In the genomic region with DNA sequence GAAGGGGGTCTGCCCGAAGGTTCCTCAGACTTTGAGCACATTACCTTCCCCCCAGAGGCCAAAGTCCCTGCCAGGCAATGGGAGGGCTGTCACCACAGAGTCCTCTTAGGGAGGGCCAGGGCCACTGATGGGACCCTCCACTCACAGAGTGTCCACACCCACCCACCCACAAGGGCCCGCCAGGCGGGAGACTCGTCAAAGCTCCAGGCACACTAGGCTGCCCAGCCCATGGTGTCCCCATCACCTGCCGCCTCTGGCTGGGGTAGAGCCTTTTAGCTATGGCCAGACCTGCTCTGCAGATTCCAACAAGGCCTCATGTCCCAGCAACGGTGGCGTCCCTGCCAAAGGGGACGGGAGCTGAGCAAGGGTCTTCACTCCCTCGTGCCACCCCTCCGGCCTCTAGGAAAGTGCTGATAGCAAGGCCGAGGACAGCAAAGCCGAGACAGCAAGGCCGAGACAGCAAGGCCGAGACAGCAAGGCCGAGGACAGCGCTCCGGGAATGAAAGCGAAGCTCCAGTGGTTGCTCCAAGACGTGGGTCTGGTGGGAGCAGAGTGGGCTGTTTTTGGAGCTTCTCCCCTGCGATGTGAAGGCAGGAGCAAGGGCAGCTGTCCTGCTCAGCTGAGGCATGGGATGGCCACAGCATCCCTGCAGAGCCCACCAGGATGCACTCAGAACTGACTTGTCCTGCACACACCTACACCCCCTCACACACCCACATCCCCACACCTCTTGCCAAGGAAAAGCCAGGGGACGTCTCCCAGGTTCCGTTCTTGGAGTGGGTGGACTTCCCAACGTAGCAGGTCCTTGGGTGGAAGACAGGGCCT, we compare ENCODE assay signal across 22 cellular contexts.
DNase-seq lines count a peak whose midpoint lies in the region; ATAC-seq, FAIRE-seq and TF ChIP-seq lines count a peak whose summit lies in the region.
"Had no signal": no experiment of that assay in that cellular context is flagged by ENCODE, and none has a peak within 500 bp of the region (broad histone marks: within the 10 kb centered on the region; RNA-seq: fewer than 3 reads in every experiment).

No MANE protein-coding gene starts in this region.

- no peak overlapping the region for H3K23ac ChIP-seq in H1 (ENCODE audit: insufficient read length)

- no peak overlapping the region for H3K56ac ChIP-seq in H1 (replicated peaks; ENCODE audit: insufficient read length, low read depth, low read length)

- no TSS peak for BruUV-seq in HepG2 (replicated peaks; lab: Mats Ljungman, UMichigan)

- H4K20me1 ChIP-seq in H1 (replicated peaks in 1 of 2; ENCODE audit: control insufficient read depth in 1 of 2, insufficient read depth in 2 of 2, low read length in 2 of 2), result no peaks in the 10 kb centered on the region
- H4K20me1 ChIP-seq in HepG2 (ENCODE audit: insufficient read depth, low read length), result no peaks in the 10 kb centered on the region

- H3K79me2 ChIP-seq in H1 (ENCODE audit: control insufficient read depth in 1 of 2, insufficient read depth in 2 of 2, low read length in 2 of 2) (no peaks in the 10 kb centered on the region), HepG2 (ENCODE audit: insufficient read depth, low read length) (no peaks in the 10 kb centered on the region)

- H3K27ac ChIP-seq in right atrium auricular region (no peak overlapping the region), H1 (ENCODE audit: low read depth, low read length) (no peak overlapping the region), HepG2 (ENCODE audit: extremely low read length, insufficient read depth, low read length) (no peak overlapping the region), spleen (no peak overlapping the region), small intestine (ENCODE audit: low read depth in 1 of 2, low read length in 1 of 2) (no peak overlapping the region)
- H3K27ac ChIP-seq: SJSA1 had no signal

- no peak for TF ChIP-seq RAD21 in H1 (IDR thresholded peaks at IDR 0.05 in 1 of 2, conservative IDR thresholded peaks at IDR 0.05 in 1 of 2; ENCODE audit: low read depth in 2 of 2, low read length in 2 of 2)
- TF ChIP-seq RAD21 in HepG2 (CRISPR knock-in tag; IDR thresholded peaks at IDR 0.05), result no peak

- H4K91ac ChIP-seq in H1 (replicated peaks; ENCODE audit: insufficient read length, low read length), result no peak overlapping the region

- H2BK5ac ChIP-seq in H1 (ENCODE audit: low read depth, low read length), result no peak overlapping the region

- in situ Hi-C loops in HepG2 (cut with HindIII; ENCODE audit: extremely low pct_ligation_motif_present, low pct_unique_long_range_greater_than_20kb), result no loop called here

- no peak overlapping the region for H2BK15ac ChIP-seq in H1 (ENCODE audit: low read length)

- no peaks in the 10 kb centered on the region for H3K36me3 ChIP-seq in right atrium auricular region
- H3K36me3 ChIP-seq in H1 (ENCODE audit: control insufficient read depth in 2 of 4, insufficient read depth in 4 of 4, low read length in 3 of 4), result no peaks in the 10 kb centered on the region
- no peaks in the 10 kb centered on the region for H3K36me3 ChIP-seq in HepG2 (replicated peaks in 1 of 2; ENCODE audit: control insufficient read depth in 1 of 2, insufficient read depth in 2 of 2, low read length in 2 of 2)
- H3K36me3 ChIP-seq in spleen, result no peaks in the 10 kb centered on the region
- H3K36me3 ChIP-seq in small intestine (ENCODE audit: control insufficient read depth in 2 of 2, insufficient read depth in 2 of 2, low read length in 2 of 2), result no peaks in the 10 kb centered on the region
- H3K36me3 ChIP-seq: SJSA1 had no signal

- WGBS in H1 (ENCODE audit: extremely low coverage in 1 of 2, insufficient coverage in 1 of 2, insufficient read length in 1 of 2, insufficient replicate concordance in 2 of 2, low coverage in 1 of 2, low lambda C conversion rate in 2 of 2, missing lambda C conversion rate in 1 of 2), 2 experiments, result 85% methylated on average over 22 of the region's 23 CpGs; no CpG with 5 or more reads in 1 of the 2 experiments
- 76% methylated on average over 19 of the region's 23 CpGs for WGBS in HepG2 (ENCODE audit: low lambda C conversion rate)
- WGBS in spleen, 5 donors, result 84 to 95% (median 90%) methylated on average over 19 to 23 of the region's 23 CpGs
- 87 to 92% (median 89%) methylated on average over 23 of the region's 23 CpGs for WGBS in small intestine, 3 donors

- peak overlapping the region; percentile 48 for H3K4ac ChIP-seq in H1 (replicated peaks; ENCODE audit: insufficient read length, low read depth, low read length)

- no peaks in the 10 kb centered on the region for H3K23me2 ChIP-seq in H1 (ENCODE audit: low read depth, low read length)

- no peak overlapping the region for H3K4me2 ChIP-seq in H1 (ENCODE audit: insufficient read depth in 1 of 2, low read depth in 2 of 2, low read length in 2 of 2)
- no peak overlapping the region for H3K4me2 ChIP-seq in HepG2 (ENCODE audit: low read depth, low read length)

- no peak overlapping the region for H3K18ac ChIP-seq in H1 (ENCODE audit: extremely low read depth, low read length)

- no peak overlapping the region for H4K5ac ChIP-seq in H1 (ENCODE audit: insufficient read length, low read depth, low read length)

- TF ChIP-seq POLR2A in H1 (IDR thresholded peaks at IDR 0.05; ENCODE audit: control extremely low read depth in 1 of 2, low read depth in 2 of 2, low read length in 2 of 2) (no peak), HepG2 (IDR thresholded peaks at IDR 0.05; ENCODE audit: insufficient read depth in 1 of 2, low read depth in 2 of 2, low read length in 2 of 2) (no peak), spleen (IDR thresholded peaks at IDR 0.05) (no peak)

- intact Hi-C loops in cardiac septum (cut with DNase I) (no loop called here), HepG2 (cut with micrococcal nuclease; ENCODE audit: unreplicated experiment) (loop anchor here (2.0 kb wide), 1 partner anchor 71 kb away; no protein-coding TSS in a partner anchor), spleen (cut with DNase I; ENCODE audit: low total_unique reads) (no loop called here)

- POLR2A ChIA-PET in H1 (lab: Charles Lee; ENCODE audit: partially characterized antibody) (no interaction called here), HepG2 (lab: Yijun Ruan, JAX) (no interaction called here)

- no peak overlapping the region for H3K14ac ChIP-seq in H1 (ENCODE audit: insufficient read length)

- H3K9me3 ChIP-seq in right atrium auricular region, result peaks cover 0 to 8% of the 10 kb centered on the region in 2 donors
- H3K9me3 ChIP-seq in H1 (ENCODE audit: insufficient read depth in 2 of 2, low read depth in 1 of 2, low read length in 1 of 2), result no peaks in the 10 kb centered on the region
- peaks cover 5% of the 10 kb centered on the region; the same call in 1 of the 2 replicates for H3K9me3 ChIP-seq in HepG2 (ENCODE audit: low read length)
- H3K9me3 ChIP-seq in spleen, result peaks cover 0 to 18% (median 6%) of the 10 kb centered on the region in 8 donors
- no peaks in the 10 kb centered on the region for H3K9me3 ChIP-seq in small intestine (ENCODE audit: control insufficient read depth, low read depth)
- H3K9me3 ChIP-seq: SJSA1 had no signal

- no peak for TF ChIP-seq EP300 in H1 (IDR thresholded peaks at IDR 0.05; ENCODE audit: borderline replicate concordance in 1 of 2, low read depth in 2 of 2, low read length in 2 of 2)
- TF ChIP-seq EP300 in HepG2 (IDR thresholded peaks at IDR 0.05; ENCODE audit: low read depth in 2 of 2, low read length in 2 of 2), result no peak
- no peak for TF ChIP-seq EP300 in HepG2 (CRISPR knock-in tag; IDR thresholded peaks at IDR 0.05; ENCODE audit: borderline replicate concordance)

- H2AK5ac ChIP-seq in H1 (ENCODE audit: low read depth, low read length), result no peak overlapping the region

- FAIRE-seq in H1 (lab: Jason Lieb, UNC) (no peak), HepG2 (lab: Jason Lieb, UNC) (no peak), small intestine (lab: Jason Lieb, UNC) (no peak)
- FAIRE-seq: D721Med, G401.6, GM12891, K562, RCC 7860 had no signal

- DNase-seq in cardiac septum (ENCODE audit: low spot score) (peak; percentile 68), right atrium auricular region (ENCODE audit: low spot score) (no peak), H1 (ENCODE audit: low read depth in 1 of 2, low spot score in 2 of 2) (no peak), HepG2 (ENCODE audit: low spot score) (no peak), spleen (peak; percentile 62), small intestine (no peak)
- DNase-seq: CD4-positive, alpha-beta T cell; H7; Kasumi-1; NCI-H1092 treated with DMSO at 0.1 percent for 48 hours; NCI-H1436 treated with DMSO at 0.1 percent for 48 hours; NCI-H187 treated with DMSO at 0.1 percent for 48 hours; NCI-H524; NCI-H748 treated with DMSO at 0.1 percent for 48 hours had no signal

- no peak overlapping the region; the same call in 1 of the 2 replicates for H4K8ac ChIP-seq in H1 (ENCODE audit: extremely low read depth, insufficient read depth, low read length)

- H3K9ac ChIP-seq in H1 (replicated peaks in 1 of 4; ENCODE audit: extremely low read depth in 1 of 4, low read depth in 3 of 4, low read length in 3 of 4), result no peak overlapping the region
- no peak overlapping the region for H3K9ac ChIP-seq in HepG2 (ENCODE audit: insufficient read depth, low read depth, low read length)

- no peak overlapping the region for H2BK120ac ChIP-seq in H1 (replicated peaks; ENCODE audit: low read depth, low read length)

- H2BK12ac ChIP-seq in H1 (ENCODE audit: low read depth, low read length), result no peak overlapping the region

- CTCF ChIA-PET in H1 (lab: Charles Lee; ENCODE audit: partially characterized antibody) (interaction anchor here (1.1 to 1.6 kb wide), 4 partner anchors 8 to 96 kb away, joined by 3 to 4 read pairs (median 4); no protein-coding TSS in a partner anchor), HepG2 (lab: Yijun Ruan, JAX; ENCODE audit: low intra/inter-chr PET ratio, low total read pairs) (no interaction called here)

- ATAC-seq in HepG2 (no peak), GM18520 (IDR thresholded peaks at IDR 0.05; ENCODE audit: unreplicated experiment) (no peak)
- ATAC-seq in activated CD4-positive, CD25-positive, alpha-beta regulatory T cell treated with anti-CD3 and anti-CD28 coated beads, Interleukin-2, amount 50 U/mL, for 24 hours, result no peak
- ATAC-seq: K562 had no signal

- H3K27me3 ChIP-seq in right atrium auricular region, result no peaks in the 10 kb centered on the region
- no peaks in the 10 kb centered on the region for H3K27me3 ChIP-seq in H1 (replicated peaks in 1 of 4; ENCODE audit: control insufficient read depth in 3 of 4, extremely low read depth in 1 of 4, insufficient read depth in 3 of 4, low read length in 3 of 4)
- H3K27me3 ChIP-seq in HepG2 (ENCODE audit: control insufficient read depth in 1 of 2, insufficient read depth in 2 of 2, low read length in 2 of 2), result no peaks in the 10 kb centered on the region; a peak in 1 of 5 replicates
- H3K27me3 ChIP-seq in spleen (replicated peaks in 1 of 7), result peaks cover 0 to 15% (median 0%) of the 10 kb centered on the region in 7 donors
- peaks cover 0 to 2% of the 10 kb centered on the region in 2 donors for H3K27me3 ChIP-seq in small intestine (ENCODE audit: control insufficient read depth in 2 of 2, insufficient read depth in 2 of 2, low read length in 2 of 2)
- H3K27me3 ChIP-seq: SJSA1 had no signal

- H3K79me1 ChIP-seq in H1 (ENCODE audit: low read depth, low read length), result no peaks in the 10 kb centered on the region

- no peak overlapping the region for H2BK20ac ChIP-seq in H1 (ENCODE audit: low read length)

- H3K4me3 ChIP-seq in right atrium auricular region (no peak overlapping the region), H1 (ENCODE audit: extremely low read depth in 1 of 4, insufficient read depth in 2 of 4, low read depth in 3 of 4, low read length in 4 of 4) (no peak overlapping the region), HepG2 (replicated peaks in 1 of 3; ENCODE audit: insufficient read depth in 1 of 3, low read depth in 2 of 3, low read length in 3 of 3) (no peak overlapping the region), spleen (no peak overlapping the region), small intestine (ENCODE audit: low read depth in 1 of 2, low read length in 2 of 2) (no peak overlapping the region)
- H3K4me3 ChIP-seq: K562, SJSA1 had no signal

- TF ChIP-seq CTCF in right atrium auricular region (IDR thresholded peaks at IDR 0.05), result no peak
- no peak for TF ChIP-seq CTCF in H1 (IDR thresholded peaks at IDR 0.05; ENCODE audit: control extremely low read depth in 1 of 3, insufficient read depth in 1 of 3, low read depth in 1 of 3, low read length in 3 of 3)
- no peak for TF ChIP-seq CTCF in HepG2 (CRISPR knock-in tag; IDR thresholded peaks at IDR 0.05)
- TF ChIP-seq CTCF in spleen (IDR thresholded peaks at IDR 0.05 in 8 of 11, conservative IDR thresholded peaks at IDR 0.05 in 3 of 11), result no peak

- H3K4me1 ChIP-seq in right atrium auricular region (no peaks in the 10 kb centered on the region), H1 (replicated peaks in 1 of 4; ENCODE audit: control insufficient read depth in 3 of 4, insufficient read depth in 4 of 4, low read length in 3 of 4) (no peaks in the 10 kb centered on the region), HepG2 (ENCODE audit: insufficient read depth, low read length) (peaks cover 79% of the 10 kb centered on the region), spleen (peaks cover 0 to 14% (median 13%) of the 10 kb centered on the region in 6 donors), small intestine (ENCODE audit: control insufficient read depth in 2 of 2, insufficient read depth in 1 of 2, low read depth in 1 of 2, low read length in 1 of 2) (no peaks in the 10 kb centered on the region)
- H3K4me1 ChIP-seq: SJSA1 had no signal

- H2AFZ ChIP-seq in H1 (ENCODE audit: low read length) (no peak overlapping the region), HepG2 (ENCODE audit: low read length) (no peak overlapping the region)

Comparison
In these comparisons a context has a peak if more than half of its experiments do, and no peak if none do; other contexts are left out.
1. DNase-seq: peak in cardiac septum (single experiment) and spleen (single experiment); none in right atrium auricular region (single experiment), H1 (0 of 2), HepG2 (single experiment) and small intestine (single experiment).